In genomic region chr9:128415222-128415621, GRCh38 we compare ENCODE assay signal across 16 cellular contexts. TPM values are rescaled to one million over a fixed set of nuclear protein-coding genes. Genes with fewer than 3 reads are reported as not detected.
DNase-seq lines count a peak whose midpoint lies in the region; ATAC-seq, FAIRE-seq and TF ChIP-seq lines count a peak whose summit lies in the region.
"Had no signal": no experiment of that assay in that cellular context is flagged by ENCODE, and none has a peak within 500 bp of the region (broad histone marks: within the 10 kb centered on the region; RNA-seq: fewer than 3 reads in every experiment).

No MANE protein-coding gene starts in this region.

- H3K79me1 ChIP-seq in mesendoderm (ENCODE audit: low read length) = no peaks in the 10 kb centered on the region

- H3K9ac ChIP-seq in mesendoderm (ENCODE audit: low read length) = no peak overlapping the region

- H2BK5ac ChIP-seq in mesendoderm (ENCODE audit: low read length) = no peak overlapping the region

- peaks cover 33% of the 10 kb centered on the region for H3K27me3 Mint-ChIP-seq in Calu3 (ENCODE audit: unreplicated experiment)
- peaks cover 63% of the 10 kb centered on the region for H3K27me3 Mint-ChIP-seq in activated T-cell treated with anti-CD3 and anti-CD28 coated beads, Interleukin-2, amount 50 U/mL, for 72 hours (ENCODE audit: low read depth)

- H4K8ac ChIP-seq in mesendoderm (ENCODE audit: low read depth, low read length) = no peak overlapping the region

- H2BK120ac ChIP-seq in mesendoderm (ENCODE audit: low read depth, low read length) = no peak overlapping the region

- no peaks in the 10 kb centered on the region for H3K9me3 ChIP-seq in small intestine (ENCODE audit: control insufficient read depth, low read depth)

- H2BK15ac ChIP-seq in mesendoderm (replicated peaks; ENCODE audit: low read depth) = no peak overlapping the region

- H3K27me3 ChIP-seq in mesendoderm (ENCODE audit: insufficient read depth, low read length, poor library complexity) = peaks cover 6% of the 10 kb centered on the region
- H3K27me3 ChIP-seq in small intestine (ENCODE audit: control insufficient read depth in 2 of 2, insufficient read depth in 2 of 2, low read length in 2 of 2) = peaks cover 0 to 10% of the 10 kb centered on the region in 2 donors

- H3K36me3 ChIP-seq in mesendoderm (ENCODE audit: control insufficient read depth, insufficient read depth, low read length) (no peaks in the 10 kb centered on the region), small intestine (ENCODE audit: control insufficient read depth in 2 of 2, insufficient read depth in 2 of 2, low read length in 2 of 2) (no peaks in the 10 kb centered on the region)

- H3K4me1 ChIP-seq in mesendoderm (ENCODE audit: control insufficient read depth, low read depth, low read length) (peaks cover 3% of the 10 kb centered on the region), small intestine (ENCODE audit: control insufficient read depth in 2 of 2, insufficient read depth in 1 of 2, low read depth in 1 of 2, low read length in 1 of 2) (no peaks in the 10 kb centered on the region)

- H3K56ac ChIP-seq in mesendoderm (ENCODE audit: low read length) = peak overlapping the region; percentile 49

- no peak overlapping the region for H4K5ac ChIP-seq in mesendoderm (ENCODE audit: low read length)

- peak overlapping the region; percentile 82 for H2AK5ac ChIP-seq in mesendoderm (ENCODE audit: low read length)

- no peak for DNase-seq in Calu3
- no peak for DNase-seq in mesendoderm
- peak; percentile 72 for DNase-seq in small intestine
- no peak for DNase-seq in AG08396 (ENCODE audit: low spot score)
- no peak for DNase-seq in LoVo (ENCODE audit: low spot score)
- DNase-seq in activated T-cell treated with anti-CD3 and anti-CD28 coated beads, Interleukin-2, amount 50 U/mL, for 72 hours = no peak
- DNase-seq: COR-L47; NCI-H1436 treated with DMSO at 0.1 percent for 48 hours; NCI-H2029 treated with DMSO at 0.1 percent for 48 hours; NCI-H2171 treated with DMSO at 0.1 percent for 48 hours; NCI-H446 treated with DMSO at 0.1 percent for 48 hours; NK-92 treated with Interleukin-12 subunit alpha and Interleukin-12 subunit beta, amount 100 ng/mL, for 24 hours; RPMI8226 had no signal

- H3K4me3 Mint-ChIP-seq in Calu3 (ENCODE audit: low read depth, unreplicated experiment) = peak overlapping the region; percentile 20
- no peak overlapping the region for H3K4me3 Mint-ChIP-seq in activated T-cell treated with anti-CD3 and anti-CD28 coated beads, Interleukin-2, amount 50 U/mL, for 72 hours

- TF ChIP-seq CTCF in Calu3 (IDR thresholded peaks at IDR 0.05; ENCODE audit: unreplicated experiment) = no peak

- H3K4ac ChIP-seq in mesendoderm (ENCODE audit: low read depth, low read length) = no peak overlapping the region

- no peak overlapping the region for H3K4me2 ChIP-seq in mesendoderm (ENCODE audit: low read length)

- H3K27ac Mint-ChIP-seq in Calu3 (ENCODE audit: unreplicated experiment) = peak overlapping the region; percentile 56
- no peak overlapping the region for H3K27ac Mint-ChIP-seq in activated T-cell treated with anti-CD3 and anti-CD28 coated beads, Interleukin-2, amount 50 U/mL, for 72 hours
- H3K27ac Mint-ChIP-seq: CD14-positive monocyte had no signal

- no peak overlapping the region for H3K23ac ChIP-seq in mesendoderm (ENCODE audit: low read length)

- H3K4me3 ChIP-seq in mesendoderm (ENCODE audit: low read length) (no peak overlapping the region), small intestine (ENCODE audit: low read depth in 1 of 2, low read length in 2 of 2) (no peak overlapping the region)

- no peak for ATAC-seq in HG03521 (IDR thresholded peaks at IDR 0.05; ENCODE audit: unreplicated experiment)
- no peak for ATAC-seq in activated T-cell treated with anti-CD3 and anti-CD28 coated beads, Interleukin-2, amount 50 U/mL, for 72 hours (replicated peaks in 1 of 2)

- H3K18ac ChIP-seq in mesendoderm (ENCODE audit: low read length) = no peak overlapping the region

- intact Hi-C loops in Calu3 (cut with micrococcal nuclease; ENCODE audit: unreplicated experiment) = no loop called here

- no peaks in the 10 kb centered on the region for H3K79me2 ChIP-seq in mesendoderm (ENCODE audit: control insufficient read depth, insufficient read depth, low read length)

- no peak for FAIRE-seq in small intestine (lab: Jason Lieb, UNC)

- peak overlapping the region; percentile 69 for H3K27ac ChIP-seq in cingulate gyrus (ENCODE audit: low read depth, low read length)
- H3K27ac ChIP-seq in mesendoderm (ENCODE audit: low read depth, low read length) = no peak overlapping the region
- H3K27ac ChIP-seq in small intestine (ENCODE audit: low read depth in 1 of 2, low read length in 1 of 2) = no peak overlapping the region

- BruUV-seq in Calu3 (replicated peaks; lab: Mats Ljungman, UMichigan) = no TSS peak

- CTCF ChIA-PET in Calu3 (lab: Charles Lee) = interaction anchor here (0.6 kb wide), 2 partner anchors 49 to 54 kb away, joined by 3 to 4 read pairs; no protein-coding TSS in a partner anchor

- no peaks in the 10 kb centered on the region for H3K9me3 Mint-ChIP-seq in Calu3 (ENCODE audit: low read depth, unreplicated experiment)
- no peaks in the 10 kb centered on the region for H3K9me3 Mint-ChIP-seq in activated T-cell treated with anti-CD3 and anti-CD28 coated beads, Interleukin-2, amount 50 U/mL, for 72 hours

- peaks cover 22% of the 10 kb centered on the region for H3K36me3 Mint-ChIP-seq in Calu3 (ENCODE audit: insufficient read depth, unreplicated experiment)
- no peaks in the 10 kb centered on the region for H3K36me3 Mint-ChIP-seq in activated T-cell treated with anti-CD3 and anti-CD28 coated beads, Interleukin-2, amount 50 U/mL, for 72 hours (ENCODE audit: insufficient read depth in 2 of 2)
- H3K36me3 Mint-ChIP-seq: CD14-positive monocyte had no signal

- WGBS in mesendoderm (ENCODE audit: extremely low coverage, insufficient coverage, low lambda C conversion rate) = no CpG with 5 or more reads among the region's 3 CpGs
- WGBS in small intestine, 3 donors = 25 to 55% (median 29%) methylated on average over 3 of the region's 3 CpGs

- H3K4me1 Mint-ChIP-seq in Calu3 (ENCODE audit: low read depth, unreplicated experiment) = peaks cover 27% of the 10 kb centered on the region
- peaks cover 7% of the 10 kb centered on the region for H3K4me1 Mint-ChIP-seq in activated T-cell treated with anti-CD3 and anti-CD28 coated beads, Interleukin-2, amount 50 U/mL, for 72 hours (ENCODE audit: low read depth)

RNA-seq across cellular contexts. Expression of gene CERCAM, which starts 5.4 kb away (rescaled TPM):
- 11.5 and 14.5 TPM in 2 replicates for total RNA-seq in Calu3 (2022)
- polyA plus RNA-seq in mesendoderm (2013, experiment 1 of 2) = 3.1 TPM
- 2.8 TPM for polyA plus RNA-seq in mesendoderm (2013, experiment 2 of 2)
- 1 to 10 TPM in 2 of 3 donors, not detected in 1; 4.3 to 6.8 TPM for polyA plus RNA-seq in small intestine
- total RNA-seq in activated T-cell treated with anti-CD3 and anti-CD28 coated beads, Interleukin-2, amount 50 U/mL, for 72 hours = 1 to 10 TPM; 2.7 to 5.9 TPM

RNA-seq across cellular contexts. Expression of gene ODF2, which starts 40.6 kb away (rescaled TPM):
- 24.6 and 33.6 TPM in 2 replicates for total RNA-seq in Calu3 (2022)
- polyA plus RNA-seq in mesendoderm (2013, experiment 1 of 2) = 18.4 TPM
- 17.9 TPM for polyA plus RNA-seq in mesendoderm (2013, experiment 2 of 2)
- 10 to 100 TPM in 1 of 3 donors, 1 to 10 TPM in 2; 4.0 to 17.8 (median 5.9) TPM for polyA plus RNA-seq in small intestine
- total RNA-seq in activated T-cell treated with anti-CD3 and anti-CD28 coated beads, Interleukin-2, amount 50 U/mL, for 72 hours = 10 to 100 TPM; 64.8 to 87.3 TPM

RNA-seq across cellular contexts. Expression of gene URM1, which starts 44.0 kb away (rescaled TPM):
- 38.6 and 40.2 TPM in 2 replicates for total RNA-seq in Calu3 (2022)
- polyA plus RNA-seq in mesendoderm (2013, experiment 1 of 2) = 52.0 TPM
- polyA plus RNA-seq in mesendoderm (2013, experiment 2 of 2) = 52.8 TPM
- 10 to 100 TPM; 56.1 to 83.6 (median 64.6) TPM for polyA plus RNA-seq in small intestine
- 10 to 100 TPM; 62.8 to 69.3 TPM for total RNA-seq in activated T-cell treated with anti-CD3 and anti-CD28 coated beads, Interleukin-2, amount 50 U/mL, for 72 hours
